Comparison of ENCODE assay signal across 12 cellular contexts in genomic region chr9:5665059-5665458, GRCh38.
"Had no signal": no experiment of that assay in that cellular context is flagged by ENCODE, and none has a peak within 500 bp of the region (broad histone marks: within the 10 kb centered on the region; RNA-seq: fewer than 3 reads in every experiment).

No MANE protein-coding gene starts in this region.

- H3K4me3 Mint-ChIP-seq: activated B cell treated with CpG ODN at 0.5 μM for 24 hours; neural crest cell; stimulated activated memory B cell treated with anti-CD40 and anti-IgM and Interleukin-4, amounts not matched to agents 10 μg/mL and 1 μg/mL and 100 μg/mL, for 72 hours had no signal

- H3K27ac Mint-ChIP-seq: activated B cell treated with CpG ODN at 0.5 μM for 24 hours; stimulated activated memory B cell treated with anti-CD40 and anti-IgM and Interleukin-4, amounts not matched to agents 10 μg/mL and 1 μg/mL and 100 μg/mL, for 72 hours had no signal

- ATAC-seq: left ventricle myocardium superior; sciatic nerve; stimulated activated memory B cell treated with anti-CD40 and anti-IgM and Interleukin-4, amounts not matched to agents 10 μg/mL and 1 μg/mL and 100 μg/mL, for 72 hours had no signal

- DNase-seq: activated B cell treated with CpG ODN at 0.5 μM for 24 hours; activated CD4-positive, alpha-beta T cell treated with anti-CD3 and anti-CD28 coated beads, Interleukin-2, amount 50 U/mL, for 1 hour; activated effector memory CD4-positive, alpha-beta T cell treated with anti-CD3 and anti-CD28 coated beads, Interleukin-2, amount 50 U/mL, for 16 hours; activated T-cell treated with anti-CD3 and anti-CD28 coated beads, Interleukin-2, amount 50 U/mL, for 1 hour; left ventricle myocardium superior; mesenchymal stem cell; spleen; stimulated activated CD4-positive, alpha-beta T cell treated with anti-CD3 and anti-CD28 coated beads, Interleukin-1b, Interleukin-23, amount 100 ng/mL, for 48 hours; T-cell had no signal

- H3K27me3 Mint-ChIP-seq: activated B cell treated with CpG ODN at 0.5 μM for 24 hours; stimulated activated memory B cell treated with anti-CD40 and anti-IgM and Interleukin-4, amounts not matched to agents 10 μg/mL and 1 μg/mL and 100 μg/mL, for 72 hours; T-cell had no signal
